ENCODE assay signal across 11 cellular contexts in the genomic region with DNA sequence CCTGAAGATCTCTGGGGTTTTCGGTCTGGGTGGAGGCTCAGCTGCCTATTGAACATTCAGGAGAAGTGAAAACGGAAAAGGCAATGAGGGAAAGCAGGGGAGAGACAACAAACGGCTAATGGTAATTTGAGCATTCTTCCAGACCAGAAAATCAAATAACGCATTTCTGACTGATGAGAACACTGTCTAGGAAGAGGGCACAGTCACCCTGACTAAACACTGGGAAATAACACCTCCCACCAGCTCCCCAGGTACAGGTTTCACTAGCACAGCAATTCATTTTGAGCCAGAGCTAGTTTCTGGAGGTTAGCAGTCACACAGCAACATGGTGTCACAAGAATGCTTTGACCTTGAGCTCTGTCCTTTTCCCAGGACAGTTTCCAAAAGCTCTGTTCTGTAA. TPM values are rescaled to one million over a fixed set of nuclear protein-coding genes. Genes with fewer than 3 reads are reported as not detected.
DNase-seq lines count a peak whose midpoint lies in the region; ATAC-seq and TF ChIP-seq lines count a peak whose summit lies in the region.
"Had no signal": no experiment of that assay in that cellular context is flagged by ENCODE, and none has a peak within 500 bp of the region (broad histone marks: within the 10 kb centered on the region; RNA-seq: fewer than 3 reads in every experiment).

No MANE protein-coding gene starts in this region.

- H3K4me1 ChIP-seq in BLaER1 treated with 17β-estradiol and CSF1 and Interleukin-3, amounts not matched to agents 10 nM and 100 nM, result peaks cover 27 to 70% (median 44%) of the 10 kb centered on the region in 10 experiments
- H3K4me1 ChIP-seq in left lung, result peaks cover 0 to 42% of the 10 kb centered on the region in 2 donors

- H3K36me3 ChIP-seq in BLaER1 treated with 17β-estradiol and CSF1 and Interleukin-3, amounts not matched to agents 10 nM and 100 nM, result peaks cover 0 to 100% (median 89%) of the 10 kb centered on the region in 11 experiments; a peak in 15 of 22 replicates
- peaks cover 0 to 84% of the 10 kb centered on the region in 2 donors for H3K36me3 ChIP-seq in left lung

- peak overlapping the region; percentile 2 for H3K27ac Mint-ChIP-seq in activated T-cell treated with anti-CD3 and anti-CD28 coated beads, Interleukin-2, amount 50 U/mL, for 72 hours

- H3K4me3 Mint-ChIP-seq in activated T-cell treated with anti-CD3 and anti-CD28 coated beads, Interleukin-2, amount 50 U/mL, for 72 hours, result peak overlapping the region; percentile 44 to 66

- H3K27ac ChIP-seq in BLaER1 treated with 17β-estradiol and CSF1 and Interleukin-3, amounts not matched to agents 10 nM and 100 nM, result peak overlapping the region in 8 of 11 experiments; percentile 33 to 67 (median 56); a peak in 14 of 22 replicates
- peak overlapping the region; percentile 18 to 80 for H3K27ac ChIP-seq in left lung

- no peaks in the 10 kb centered on the region for H3K9me3 Mint-ChIP-seq in activated T-cell treated with anti-CD3 and anti-CD28 coated beads, Interleukin-2, amount 50 U/mL, for 72 hours

- H3K27me3 ChIP-seq in BLaER1 treated with 17β-estradiol and CSF1 and Interleukin-3, amounts not matched to agents 10 nM and 100 nM, result no peaks in the 10 kb centered on the region
- H3K27me3 ChIP-seq in left lung, result no peaks in the 10 kb centered on the region

- peak overlapping the region in 8 of 11 experiments; percentile 41 to 88 (median 66); a peak in 14 of 22 replicates for H3K4me2 ChIP-seq in BLaER1 treated with 17β-estradiol and CSF1 and Interleukin-3, amounts not matched to agents 10 nM and 100 nM

- H3K9me3 ChIP-seq in BLaER1 treated with 17β-estradiol and CSF1 and Interleukin-3, amounts not matched to agents 10 nM and 100 nM (replicated peaks in 1 of 11), result peaks cover 0 to 7% (median 0%) of the 10 kb centered on the region in 11 experiments; a peak in 1 of 22 replicates
- no peaks in the 10 kb centered on the region for H3K9me3 ChIP-seq in left lung

- intact Hi-C loops in left lung (cut with DNase I), result no loop called here

- H4K20me1 ChIP-seq in BLaER1 treated with 17β-estradiol and CSF1 and Interleukin-3, amounts not matched to agents 10 nM and 100 nM, result peaks cover 0 to 68% (median 0%) of the 10 kb centered on the region in 11 experiments; a peak in 7 of 22 replicates

- TF ChIP-seq CTCF in left lung (IDR thresholded peaks at IDR 0.05), result no peak

- ATAC-seq in activated T-cell treated with anti-CD3 and anti-CD28 coated beads, Interleukin-2, amount 50 U/mL, for 72 hours (replicated peaks in 1 of 2), result peak; percentile 73 to 82
- no peak for ATAC-seq in left lung
- no peak for ATAC-seq in left lobe of liver

- H3K9ac ChIP-seq in BLaER1 treated with 17β-estradiol and CSF1 and Interleukin-3, amounts not matched to agents 10 nM and 100 nM, result peak overlapping the region in 4 of 11 experiments; percentile 24 to 45 (median 32); a peak in 4 of 22 replicates

- peaks cover 0 to 12% of the 10 kb centered on the region in 2 donors for H3K36me3 Mint-ChIP-seq in activated T-cell treated with anti-CD3 and anti-CD28 coated beads, Interleukin-2, amount 50 U/mL, for 72 hours (ENCODE audit: insufficient read depth in 2 of 2)

- no peak overlapping the region for H3K4me3 ChIP-seq in BLaER1 treated with 17β-estradiol and CSF1 and Interleukin-3, amounts not matched to agents 10 nM and 100 nM
- no peak overlapping the region for H3K4me3 ChIP-seq in left lung

- DNase-seq in ELR (ENCODE audit: low read depth), result peak; percentile 59
- DNase-seq in activated T-cell treated with anti-CD3 and anti-CD28 coated beads, Interleukin-2, amount 50 U/mL, for 72 hours, result peak; percentile 35 to 39
- DNase-seq in left lung, result no peak
- no peak for DNase-seq in NCI-H1092 (lab: John Stamatoyannopoulos, UW)
- DNase-seq in left lobe of liver (ENCODE audit: low spot score), result no peak
- no peak for DNase-seq in foreskin melanocyte
- DNase-seq in NCI-H510A treated with DMSO at 0.1 percent for 48 hours (lab: John Stamatoyannopoulos, UW), result no peak
- DNase-seq: DMS153, MM.1S, NCI-H774 had no signal

- H3K27me3 Mint-ChIP-seq in activated T-cell treated with anti-CD3 and anti-CD28 coated beads, Interleukin-2, amount 50 U/mL, for 72 hours (ENCODE audit: low read depth), result no peaks in the 10 kb centered on the region

- peaks cover 31% of the 10 kb centered on the region for H3K4me1 Mint-ChIP-seq in activated T-cell treated with anti-CD3 and anti-CD28 coated beads, Interleukin-2, amount 50 U/mL, for 72 hours (ENCODE audit: low read depth)

RNA-seq across cellular contexts. Expression of gene NCF2, which starts 21.1 kb away (rescaled TPM):
- total RNA-seq in activated T-cell treated with anti-CD3 and anti-CD28 coated beads, Interleukin-2, amount 50 U/mL, for 72 hours, result 10 to 100 TPM; 22.6 to 29.5 TPM
- total RNA-seq in left lung (100 to 1,000 TPM in 1 of 2 donors, 10 to 100 TPM in 1; 70.9 to 139 TPM), left lobe of liver (2.8 TPM)

Comparison
In these comparisons a context has a peak if more than half of its experiments do, and no peak if none do; other contexts are left out.
1. DNase-seq: peak in ELR (single experiment) and activated T-cell treated with anti-CD3 and anti-CD28 coated beads, Interleukin-2, amount 50 U/mL, for 72 hours (2 of 2); none in left lung (0 of 2), NCI-H1092 (single experiment), left lobe of liver (single experiment), foreskin melanocyte (single experiment) and NCI-H510A treated with DMSO at 0.1 percent for 48 hours (single experiment).
2. ATAC-seq: peak in activated T-cell treated with anti-CD3 and anti-CD28 coated beads, Interleukin-2, amount 50 U/mL, for 72 hours (2 of 2); none in left lung (single experiment) and left lobe of liver (single experiment).